ENCODE assay signal across 22 cellular contexts in the genomic region with DNA sequence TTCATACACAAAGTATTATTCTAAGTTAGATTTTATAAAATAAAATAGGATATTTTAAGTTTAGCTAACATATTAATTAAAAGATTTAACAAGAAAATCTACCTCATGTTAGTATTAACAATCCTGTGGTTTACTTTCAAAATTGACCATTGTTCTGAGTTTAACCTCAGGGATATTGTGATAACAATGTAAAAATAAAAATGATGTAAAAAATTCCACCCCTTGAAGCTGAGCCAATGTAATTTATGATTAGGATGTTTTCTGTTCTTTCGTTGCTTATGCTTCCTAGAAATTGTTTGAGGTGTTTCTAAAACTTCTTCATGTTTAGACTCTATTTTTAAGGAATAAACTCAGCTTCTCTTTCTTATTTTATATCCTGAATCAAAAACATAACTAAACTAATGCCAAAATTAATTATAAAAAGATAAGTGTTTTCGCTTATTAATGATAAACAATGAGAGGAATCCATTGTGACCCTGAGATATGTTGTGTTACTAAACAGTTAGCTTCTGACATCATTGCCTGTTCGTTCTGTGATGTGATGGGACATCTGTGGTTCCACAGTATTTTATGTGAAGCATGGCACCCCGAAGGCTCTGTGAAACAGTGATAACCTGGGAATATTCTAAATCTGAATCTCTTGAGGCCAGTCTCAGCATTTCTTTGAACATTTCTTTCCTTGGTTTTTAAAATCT.
"Had no signal": no experiment of that assay in that cellular context is flagged by ENCODE, and none has a peak within 500 bp of the region (broad histone marks: within the 10 kb centered on the region; RNA-seq: fewer than 3 reads in every experiment).

No MANE protein-coding gene starts in this region.

- H3K4me3 ChIP-seq: hepatocyte, lung, prostate gland, right atrium auricular region, transverse colon had no signal

- ATAC-seq: activated naive CD8-positive, alpha-beta T cell treated with anti-CD3 and anti-CD28 coated beads, Interleukin-2, amount 50 U/mL, for 24 hours; foreskin keratinocyte; left lobe of liver; stimulated activated naive CD8-positive, alpha-beta T cell treated with anti-CD3 and anti-CD28 coated beads, Interleukin-15, Interleukin-2, amounts not matched to agents 100 U/mL and 50 U/mL, for 24 hours had no signal

- DNase-seq: activated CD4-positive, alpha-beta T cell treated with anti-CD3 and anti-CD28 coated beads for 1 hour; activated CD8-positive, alpha-beta memory T cell treated with anti-CD3 and anti-CD28 coated beads for 24 hours; activated CD8-positive, alpha-beta memory T cell treated with anti-CD3 and anti-CD28 coated beads, Interleukin-2, amount 50 U/mL, for 48 hours; activated effector memory CD4-positive, alpha-beta T cell treated with Interleukin-2 at 50 U/mL for 16 hours; activated naive CD4-positive, alpha-beta T cell treated with anti-CD3 and anti-CD28 coated beads, Interleukin-2, amount 10 ng/mL, durations not matched to agents 7 days and 5 days; activated naive CD8-positive, alpha-beta T cell treated with anti-CD3 and anti-CD28 coated beads, Interleukin-2, amount 50 U/mL, for 24 hours; activated T-cell treated with anti-CD3 and anti-CD28 coated beads, Interleukin-2, amount 50 U/mL, for 48 hours; anterior cingulate cortex; brain microvascular endothelial cell; cerebellar nuclear complex; cortex of kidney; effector CD8-positive, alpha-beta T cell; foreskin keratinocyte; midbrain; stimulated activated naive CD8-positive, alpha-beta T cell treated with anti-CD3 and anti-CD28 coated beads, Interleukin-15, Interleukin-2, amounts not matched to agents 100 U/mL and 50 U/mL, for 24 hours; transverse colon; WERI-Rb-1 had no signal
